In the genomic region with DNA sequence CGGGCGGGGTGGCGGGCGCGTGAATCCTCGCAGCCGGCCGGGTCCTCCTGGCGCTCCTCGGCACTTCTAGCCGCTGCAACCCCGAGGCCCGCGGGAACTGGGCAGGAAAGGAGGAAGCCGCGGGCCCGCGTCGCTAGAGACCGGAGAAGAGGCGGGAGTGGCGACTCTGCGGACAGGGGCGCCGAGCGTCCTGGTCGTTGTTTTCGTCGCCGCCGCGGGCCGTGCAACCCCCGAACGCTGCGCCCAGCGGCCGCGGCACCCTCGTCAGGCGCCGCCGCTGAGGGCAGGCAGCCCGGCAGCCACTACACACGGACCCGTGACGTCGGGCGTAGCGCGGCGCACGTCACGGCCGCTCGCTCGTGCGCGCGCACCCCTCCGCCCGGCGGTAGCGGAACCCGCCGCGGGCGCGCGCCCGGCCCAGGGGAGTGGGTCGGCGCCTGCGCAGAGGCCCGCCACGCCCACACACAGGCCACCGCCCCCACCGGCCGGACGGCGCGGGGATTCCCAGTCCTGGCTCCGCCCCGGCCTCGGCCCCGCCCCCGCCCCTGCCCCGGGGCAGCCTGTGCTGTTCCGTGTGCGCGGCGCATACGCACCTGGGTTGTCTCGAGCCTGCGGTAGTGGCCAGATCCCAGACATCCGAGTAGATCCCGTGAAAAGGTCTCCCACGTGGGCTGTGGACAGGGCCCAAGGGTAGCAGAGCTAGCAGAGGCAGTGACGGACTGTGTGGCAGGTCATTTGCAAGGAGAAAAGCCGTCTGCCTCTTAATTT, we compare ENCODE assay signal across 1 cellular context.
TF ChIP-seq lines count a peak whose summit lies in the region.

TSS of gene MAP3K2 (minus strand) at position 321 of the 768 bp plus-strand sequence. CDS start 44,846 bp downstream, outside the sequence.

TF ChIP-seq in K562, 482 proteins besides CTCF, POLR2A, EP300 and RAD21 (continued from another document and continues in another):
- no peak for TF ChIP-seq CBX5 (IDR thresholded peaks at IDR 0.05; ENCODE audit: borderline replicate concordance, low read depth)
- TF ChIP-seq ZNF707 (CRISPR knock-in tag; conservative IDR thresholded peaks at IDR 0.05): no peak
- no peak for TF ChIP-seq SRSF3 (IDR thresholded peaks at IDR 0.05; ENCODE audit: insufficient read depth, low read length)
- no peak for TF ChIP-seq NCOA6 (IDR thresholded peaks at IDR 0.05)
- peak; percentile 87 for TF ChIP-seq RBBP5 (IDR thresholded peaks at IDR 0.05; ENCODE audit: borderline replicate concordance, insufficient read depth, low read length, poor library complexity, severe bottlenecking)
- TF ChIP-seq KLF1 (tag; IDR thresholded peaks at IDR 0.05): no peak
- no peak for TF ChIP-seq SMC3 (conservative IDR thresholded peaks at IDR 0.05; ENCODE audit: insufficient read depth, low read depth, low read length)
- TF ChIP-seq U2AF2 (optimal IDR thresholded peaks at IDR 0.05; ENCODE audit: low read depth, low read length): no peak
- no peak; the same call in 1 of the 2 replicates for TF ChIP-seq CAMTA2 (CRISPR knock-in tag; conservative IDR thresholded peaks at IDR 0.05)
- TF ChIP-seq, protein P1, sequence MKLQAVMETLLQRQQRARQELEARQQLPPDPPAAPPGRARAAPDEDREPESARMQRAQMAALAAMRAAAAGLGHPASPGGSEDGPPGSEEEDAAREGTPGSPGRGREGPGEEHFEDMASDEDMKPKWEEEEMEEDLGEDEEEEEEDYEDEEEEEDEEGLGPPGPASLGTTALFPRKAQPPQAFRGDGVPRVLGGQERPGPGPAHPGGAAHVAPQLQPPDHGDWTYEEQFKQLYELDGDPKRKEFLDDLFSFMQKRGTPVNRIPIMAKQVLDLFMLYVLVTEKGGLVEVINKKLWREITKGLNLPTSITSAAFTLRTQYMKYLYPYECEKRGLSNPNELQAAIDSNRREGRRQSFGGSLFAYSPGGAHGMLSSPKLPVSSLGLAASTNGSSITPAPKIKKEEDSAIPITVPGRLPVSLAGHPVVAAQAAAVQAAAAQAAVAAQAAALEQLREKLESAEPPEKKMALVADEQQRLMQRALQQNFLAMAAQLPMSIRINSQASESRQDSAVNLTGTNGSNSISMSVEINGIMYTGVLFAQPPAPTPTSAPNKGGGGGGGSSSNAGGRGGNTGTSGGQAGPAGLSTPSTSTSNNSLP (IDR thresholded peaks at IDR 0.05; ENCODE audit: borderline replicate concordance, low read depth, low read length): no peak
- TF ChIP-seq TCF7 (IDR thresholded peaks at IDR 0.05; ENCODE audit: borderline replicate concordance): 0 out of 2 replicates have a peak, but pooled peaks have one; percentile 11
- no peak for TF ChIP-seq PKNOX1 (IDR thresholded peaks at IDR 0.05)
- TF ChIP-seq TRIM28 (IDR thresholded peaks at IDR 0.05): no peak
- no peak for TF ChIP-seq GTF2F1 (IDR thresholded peaks at IDR 0.05; ENCODE audit: low read depth, low read length)
- no peak for TF ChIP-seq PTRF (tag; IDR thresholded peaks at IDR 0.05)
- peak; percentile 71 for TF ChIP-seq SUPT5H (IDR thresholded peaks at IDR 0.05)
- no peak for TF ChIP-seq ASH1L (IDR thresholded peaks at IDR 0.05; ENCODE audit: borderline replicate concordance, low read depth, partially characterized antibody)
- peak; percentile 43; the same call in 1 of the 2 replicates for TF ChIP-seq ZBTB5 (IDR thresholded peaks at IDR 0.05)
- TF ChIP-seq TOE1 (IDR thresholded peaks at IDR 0.05; ENCODE audit: borderline replicate concordance): no peak
- TF ChIP-seq TOE1 (CRISPR knock-in tag; IDR thresholded peaks at IDR 0.05; ENCODE audit: borderline replicate concordance, low read depth): no peak
- no peak for TF ChIP-seq HNRNPUL1 (IDR thresholded peaks at IDR 0.05; ENCODE audit: low read length)
- TF ChIP-seq ZNF12 (CRISPR knock-in tag; IDR thresholded peaks at IDR 0.05): no peak
- no peak for TF ChIP-seq FOS (IDR thresholded peaks at IDR 0.05; ENCODE audit: extremely low read depth, insufficient read length)
- TF ChIP-seq TGIF2 (CRISPR knock-in tag; IDR thresholded peaks at IDR 0.05): no peak
- no peak for TF ChIP-seq RBM25 (IDR thresholded peaks at IDR 0.05; ENCODE audit: low read depth, low read length, severe bottlenecking)
- TF ChIP-seq ZNF217 (CRISPR knock-in tag; IDR thresholded peaks at IDR 0.05): no peak
- TF ChIP-seq RREB1 (CRISPR knock-in tag; IDR thresholded peaks at IDR 0.05): no peak
- no peak for TF ChIP-seq NFE2L1 (tag; IDR thresholded peaks at IDR 0.05; ENCODE audit: borderline replicate concordance, low read depth)
- no peak for TF ChIP-seq MCM3 (IDR thresholded peaks at IDR 0.05)
- no peak for TF ChIP-seq MEF2A (IDR thresholded peaks at IDR 0.05; ENCODE audit: control insufficient read depth, low read depth, low read length)
- TF ChIP-seq NELFE (IDR thresholded peaks at IDR 0.05; ENCODE audit: insufficient read depth, insufficient read length): no peak
- peak in 1 of 2 experiments; percentile 74; a peak in 2 of 4 replicates for TF ChIP-seq ZNF639 (CRISPR knock-in tag; conservative IDR thresholded peaks at IDR 0.05 in 1 of 2, IDR thresholded peaks at IDR 0.05 in 1 of 2)
- TF ChIP-seq RB1 (IDR thresholded peaks at IDR 0.05; ENCODE audit: low read depth): peak; percentile 57
- TF ChIP-seq, protein P2, sequence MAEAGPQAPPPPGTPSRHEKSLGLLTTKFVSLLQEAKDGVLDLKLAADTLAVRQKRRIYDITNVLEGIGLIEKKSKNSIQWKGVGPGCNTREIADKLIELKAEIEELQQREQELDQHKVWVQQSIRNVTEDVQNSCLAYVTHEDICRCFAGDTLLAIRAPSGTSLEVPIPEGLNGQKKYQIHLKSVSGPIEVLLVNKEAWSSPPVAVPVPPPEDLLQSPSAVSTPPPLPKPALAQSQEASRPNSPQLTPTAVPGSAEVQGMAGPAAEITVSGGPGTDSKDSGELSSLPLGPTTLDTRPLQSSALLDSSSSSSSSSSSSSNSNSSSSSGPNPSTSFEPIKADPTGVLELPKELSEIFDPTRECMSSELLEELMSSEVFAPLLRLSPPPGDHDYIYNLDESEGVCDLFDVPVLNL (CRISPR knock-in tag; IDR thresholded peaks at IDR 0.05; ENCODE audit: low read depth): no peak
- peak; percentile 95 for TF ChIP-seq CREM (IDR thresholded peaks at IDR 0.05; ENCODE audit: low read depth)
- TF ChIP-seq FOXO4 (CRISPR knock-in tag; IDR thresholded peaks at IDR 0.05): no peak
- no peak for TF ChIP-seq ZNF263 (CRISPR knock-in tag; IDR thresholded peaks at IDR 0.05; ENCODE audit: borderline replicate concordance)
- TF ChIP-seq MCM5 (IDR thresholded peaks at IDR 0.05; ENCODE audit: low read depth): no peak
- TF ChIP-seq ZNF354B (CRISPR knock-in tag; IDR thresholded peaks at IDR 0.05): no peak
- no peak for TF ChIP-seq ZNF507 (tag; conservative IDR thresholded peaks at IDR 0.05)
- TF ChIP-seq IRF1 (CRISPR knock-in tag; IDR thresholded peaks at IDR 0.05; ENCODE audit: borderline replicate concordance): no peak
- no peak for TF ChIP-seq HNRNPH1 (optimal IDR thresholded peaks at IDR 0.05; ENCODE audit: low read depth, low read length)
- TF ChIP-seq TFE3 (CRISPR knock-in tag; IDR thresholded peaks at IDR 0.05): no peak
- TF ChIP-seq NR1H2 (CRISPR knock-in tag; IDR thresholded peaks at IDR 0.05): 0 out of 2 replicates have a peak, but pooled peaks have one; percentile 74
